ENCODE assay signal across 15 cellular contexts in the genomic region with DNA sequence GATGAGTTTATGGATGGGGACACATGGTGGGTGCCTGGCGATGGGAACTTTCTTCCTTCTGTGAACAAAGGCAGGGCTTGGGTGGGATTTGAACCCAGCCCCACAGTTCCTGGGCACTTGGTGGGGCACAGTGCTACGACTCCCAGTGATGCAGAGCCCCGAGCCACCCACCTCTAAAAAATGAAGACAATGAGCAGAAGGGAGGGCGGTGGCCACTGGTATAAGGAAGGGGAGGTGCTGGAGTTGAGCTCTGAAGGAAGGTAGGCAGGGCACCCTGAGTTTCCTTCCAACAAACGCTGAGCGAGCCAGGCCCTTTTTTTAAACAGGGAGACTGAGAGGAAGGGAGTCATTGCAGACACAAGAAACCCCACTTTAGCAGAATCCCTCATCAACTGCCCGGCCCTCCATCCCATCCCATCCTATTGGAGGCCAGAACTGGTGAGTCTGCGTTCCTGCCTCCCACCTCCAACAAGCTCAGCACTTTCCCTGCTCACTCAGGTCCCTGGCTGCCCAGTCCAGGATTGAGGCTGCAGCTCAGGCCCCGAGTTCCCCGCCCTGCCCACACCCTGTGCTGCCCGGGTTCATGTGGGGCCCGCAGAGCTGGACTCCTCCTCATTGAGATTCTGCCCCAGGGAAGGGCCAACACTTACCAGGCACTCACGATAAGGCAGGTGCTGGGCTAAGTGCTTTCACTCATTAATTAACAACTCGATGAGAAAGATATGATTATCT. TPM values are rescaled to one million over a fixed set of nuclear protein-coding genes. Genes with fewer than 3 reads are reported as not detected.
A peak's percentile ranks its signal among the peaks of the same experiment; 100 is the strongest.
DNase-seq lines count a peak whose midpoint lies in the region; ATAC-seq, FAIRE-seq and TF ChIP-seq lines count a peak whose summit lies in the region.
"Had no signal": no experiment of that assay in that cellular context is flagged by ENCODE, and none has a peak within 500 bp of the region (broad histone marks: within the 10 kb centered on the region; RNA-seq: fewer than 3 reads in every experiment).

No MANE protein-coding gene starts in this region.

- no peak overlapping the region for H3K4me2 ChIP-seq in IMR-90 (ENCODE audit: low read depth, low read length)

- H3K56ac ChIP-seq in IMR-90 (ENCODE audit: extremely low read depth, insufficient read depth, low read length) = no peak overlapping the region

- no peaks in the 10 kb centered on the region for H3K9me1 ChIP-seq in IMR-90 (ENCODE audit: insufficient read depth, low read length)

- DNase-seq in NCI-H1417 (lab: John Stamatoyannopoulos, UW) (peak in 2 of 3 experiments; percentile 58 to 83), NCI-H1417 treated with DMSO at 0.1 percent for 48 hours (lab: John Stamatoyannopoulos, UW) (no peak), IMR-90 (no peak), left colon (no peak), small intestine (peak; percentile 56), NCI-H2081 treated with DMSO at 0.1 percent for 48 hours (lab: John Stamatoyannopoulos, UW) (no peak), esophagus muscularis mucosa (ENCODE audit: extremely low spot score) (no peak)
- no peak for DNase-seq in activated T-cell treated with anti-CD3 and anti-CD28 coated beads, Interleukin-2, amount 50 U/mL, for 24 hours
- DNase-seq: CD4-positive, CD25-positive, alpha-beta regulatory T cell; DMS53; GF-D8; GM23248; H7 had no signal

- H3K4ac ChIP-seq in IMR-90 (ENCODE audit: low read depth, low read length) = no peak overlapping the region

- H3K27me3 ChIP-seq in IMR-90 (ENCODE audit: control insufficient read depth, insufficient read depth, low read length) = peaks cover 50% of the 10 kb centered on the region
- no peaks in the 10 kb centered on the region for H3K27me3 ChIP-seq in small intestine (ENCODE audit: control insufficient read depth in 2 of 2, insufficient read depth in 2 of 2, low read length in 2 of 2)
- no peaks in the 10 kb centered on the region for H3K27me3 ChIP-seq in esophagus muscularis mucosa

- no peak overlapping the region for H3K14ac ChIP-seq in IMR-90 (replicated peaks; ENCODE audit: low read depth, low read length)

- no peak for FAIRE-seq in small intestine (lab: Jason Lieb, UNC)

- no peak overlapping the region for H2BK15ac ChIP-seq in IMR-90 (ENCODE audit: low read depth, low read length)

- no peak overlapping the region for H3K4me3 Mint-ChIP-seq in activated T-cell treated with anti-CD3 and anti-CD28 coated beads, Interleukin-2, amount 50 U/mL, for 24 hours
- H3K4me3 Mint-ChIP-seq: CD4-positive, CD25-positive, alpha-beta regulatory T cell had no signal

- H3K23ac ChIP-seq in IMR-90 (ENCODE audit: low read depth, low read length) = no peak overlapping the region

- no peak overlapping the region for H2BK5ac ChIP-seq in IMR-90 (ENCODE audit: low read depth, low read length, poor library complexity, severe bottlenecking)

- H3K79me1 ChIP-seq in IMR-90 (ENCODE audit: low read depth in 1 of 2, low read length in 2 of 2) = no peaks in the 10 kb centered on the region

- H3K27ac ChIP-seq in IMR-90 (ENCODE audit: insufficient read depth, low read length) (no peak overlapping the region), small intestine (ENCODE audit: low read depth in 1 of 2, low read length in 1 of 2) (no peak overlapping the region), esophagus muscularis mucosa (replicated peaks in 1 of 4) (no peak overlapping the region)
- H3K27ac ChIP-seq: 22Rv1, GM23248 had no signal

- no peaks in the 10 kb centered on the region for H4K20me1 ChIP-seq in IMR-90 (ENCODE audit: insufficient read depth, low read length)

- H3K27ac Mint-ChIP-seq in activated T-cell treated with anti-CD3 and anti-CD28 coated beads, Interleukin-2, amount 50 U/mL, for 24 hours = no peak overlapping the region

- H3K9ac ChIP-seq in IMR-90 (ENCODE audit: low read depth, low read length) = no peak overlapping the region
- H3K9ac ChIP-seq: GM23248 had no signal

- H2BK120ac ChIP-seq in IMR-90 (ENCODE audit: low read depth, low read length) = no peak overlapping the region

- H4K91ac ChIP-seq in IMR-90 (ENCODE audit: insufficient read depth, low read depth, low read length) = no peak overlapping the region

- ATAC-seq in IMR-90 (ENCODE audit: low read depth) (no peak), left colon (peak; percentile 50)

- dilution Hi-C loops in IMR-90 (cut with HindIII; ENCODE audit: low sequenced_read_pairs, unreplicated experiment) = no loop called here

- TF ChIP-seq POLR2A in IMR-90 (IDR thresholded peaks at IDR 0.05; ENCODE audit: low read depth, low read length) (no peak), esophagus muscularis mucosa (IDR thresholded peaks at IDR 0.05; ENCODE audit: low read depth) (no peak)

- H2AK9ac ChIP-seq in IMR-90 (replicated peaks; ENCODE audit: low read depth, low read length, poor library complexity) = no peak overlapping the region

- no peaks in the 10 kb centered on the region for H3K9me3 Mint-ChIP-seq in activated T-cell treated with anti-CD3 and anti-CD28 coated beads, Interleukin-2, amount 50 U/mL, for 24 hours
- H3K9me3 Mint-ChIP-seq: CD4-positive, CD25-positive, alpha-beta regulatory T cell had no signal

- POLR2A ChIA-PET in IMR-90 (lab: Charles Lee; ENCODE audit: unreplicated experiment) = no interaction called here

- H4K8ac ChIP-seq in IMR-90 (ENCODE audit: low read depth in 2 of 2, low read length in 2 of 2) = no peak overlapping the region

- no peaks in the 10 kb centered on the region for H3K4me1 ChIP-seq in IMR-90 (ENCODE audit: control insufficient read depth, insufficient read depth, low read length)
- H3K4me1 ChIP-seq in small intestine (ENCODE audit: control insufficient read depth in 2 of 2, insufficient read depth in 1 of 2, low read depth in 1 of 2, low read length in 1 of 2) = no peaks in the 10 kb centered on the region
- H3K4me1 ChIP-seq in esophagus muscularis mucosa = peaks cover 0 to 13% (median 8%) of the 10 kb centered on the region in 4 donors

- TF ChIP-seq CTCF in IMR-90 (conservative IDR thresholded peaks at IDR 0.05; ENCODE audit: low read depth, low read length) = no peak
- no peak for TF ChIP-seq CTCF in esophagus muscularis mucosa (IDR thresholded peaks at IDR 0.05)

- no peaks in the 10 kb centered on the region for H3K36me3 ChIP-seq in IMR-90 (ENCODE audit: control insufficient read depth, insufficient read depth, low read length)
- no peaks in the 10 kb centered on the region for H3K36me3 ChIP-seq in small intestine (ENCODE audit: control insufficient read depth in 2 of 2, insufficient read depth in 2 of 2, low read length in 2 of 2)
- H3K36me3 ChIP-seq in esophagus muscularis mucosa = no peaks in the 10 kb centered on the region

- in situ Hi-C loops in IMR-90 (cut with MboI; ENCODE audit: low sequenced_read_pairs) = no loop called here

- no peak overlapping the region for H2BK20ac ChIP-seq in IMR-90 (ENCODE audit: low read depth, low read length)

- no peak overlapping the region for H2AFZ ChIP-seq in IMR-90 (replicated peaks; ENCODE audit: low read length, poor library complexity)
- H2AFZ ChIP-seq: GM23248 had no signal

- WGBS in IMR-90 (ENCODE audit: extremely low coverage in 2 of 2, insufficient read length in 1 of 2), 2 experiments = 70% methylated on average over 6 of the region's 14 CpGs; no CpG with 5 or more reads in 1 of the 2 experiments
- 36 to 71% (median 59%) methylated on average over 14 of the region's 14 CpGs for WGBS in small intestine, 3 donors
- WGBS in esophagus muscularis mucosa = 82% methylated on average over 14 of the region's 14 CpGs

- H2AK5ac ChIP-seq in IMR-90 (ENCODE audit: low read depth, low read length) = no peak overlapping the region

- H3K4me3 ChIP-seq in IMR-90 (ENCODE audit: insufficient read depth, low read depth, low read length) = no peak overlapping the region
- H3K4me3 ChIP-seq in small intestine (ENCODE audit: low read depth in 1 of 2, low read length in 2 of 2) = no peak overlapping the region
- no peak overlapping the region for H3K4me3 ChIP-seq in esophagus muscularis mucosa
- H3K4me3 ChIP-seq: GM23248 had no signal

- no peaks in the 10 kb centered on the region for H3K36me3 Mint-ChIP-seq in activated T-cell treated with anti-CD3 and anti-CD28 coated beads, Interleukin-2, amount 50 U/mL, for 24 hours (ENCODE audit: low read depth)
- H3K36me3 Mint-ChIP-seq: CD4-positive, CD25-positive, alpha-beta regulatory T cell had no signal

- H3K4me1 Mint-ChIP-seq in activated T-cell treated with anti-CD3 and anti-CD28 coated beads, Interleukin-2, amount 50 U/mL, for 24 hours (ENCODE audit: low read depth) = no peaks in the 10 kb centered on the region

- no peak for TF ChIP-seq RAD21 in IMR-90 (IDR thresholded peaks at IDR 0.05; ENCODE audit: low read length)

- H3K9me3 ChIP-seq in IMR-90 (ENCODE audit: control insufficient read depth, insufficient read depth, low read length) = no peaks in the 10 kb centered on the region
- no peaks in the 10 kb centered on the region for H3K9me3 ChIP-seq in small intestine (ENCODE audit: control insufficient read depth, low read depth)
- H3K9me3 ChIP-seq in esophagus muscularis mucosa = no peaks in the 10 kb centered on the region

- H4K5ac ChIP-seq in IMR-90 (ENCODE audit: low read depth, low read length) = no peak overlapping the region

- H3K27me3 Mint-ChIP-seq in activated T-cell treated with anti-CD3 and anti-CD28 coated beads, Interleukin-2, amount 50 U/mL, for 24 hours = no peaks in the 10 kb centered on the region

- no TSS peak for BruUV-seq in IMR-90 (replicated peaks; lab: Mats Ljungman, UMichigan)

- intact Hi-C loops in IMR-90 (cut with micrococcal nuclease) (no loop called here), left colon (cut with DNase I, micrococcal nuclease) (no loop called here), esophagus muscularis mucosa (cut with DNase I) (no loop called here)

- no peak overlapping the region for H3K18ac ChIP-seq in IMR-90 (ENCODE audit: low read depth, low read length)

- CTCF ChIA-PET in IMR-90 (lab: Yijun Ruan, JAX) = no interaction called here

- TF ChIP-seq EP300 in esophagus muscularis mucosa (IDR thresholded peaks at IDR 0.05) = no peak

TF ChIP-seq in IMR-90, 13 proteins besides CTCF, POLR2A, EP300 and RAD21:
- TF ChIP-seq MXI1 (IDR thresholded peaks at IDR 0.05; ENCODE audit: borderline replicate concordance, low read depth, low read length) = no peak
- peak; percentile 91 for TF ChIP-seq MAFK (IDR thresholded peaks at IDR 0.05; ENCODE audit: low read depth, low read length)

RNA-seq across cellular contexts. Expression of gene LINGO1, which starts 57.3 kb away (rescaled TPM):
- total RNA-seq in IMR-90 (2012; rRNA removed) (not detected in 2 replicates), left colon (1 to 10 TPM; 1.2 to 2.2 TPM), esophagus muscularis mucosa (1 to 10 TPM in 2 of 4 donors, under 1 TPM in 1, not detected in 1; 0.83 to 2.2 (median 1.0) TPM)
- polyA plus RNA-seq in IMR-90 (2012; rRNA removed) (0.05 and 0.13 TPM in 2 replicates), small intestine (1 to 10 TPM in 1 of 3 donors, not detected in 2; 4.5 TPM)
- polyA plus RNA-seq in IMR-90 (2012; cell fraction: cytosol; rRNA removed) = 0.14 TPM in 1 of 2 replicates, not detected in the other
- polyA plus RNA-seq in IMR-90 (2012; cell fraction: nucleus; rRNA removed; ENCODE audit: low replicate concordance) = 0.04 TPM in 1 of 2 replicates, not detected in the other
- total RNA-seq: CD4-positive, CD25-positive, alpha-beta regulatory T cell; GM23248 had no signal
- polyA plus RNA-seq: BJ; CD4-positive, CD25-positive, alpha-beta regulatory T cell; GM23248 had no signal

Comparison
In these comparisons a context has a peak if more than half of its experiments do, and no peak if none do; other contexts are left out.
1. DNase-seq: peak in NCI-H1417 (2 of 3) and small intestine (single experiment); none in NCI-H1417 treated with DMSO at 0.1 percent for 48 hours (single experiment), IMR-90 (single experiment), left colon (0 of 2), NCI-H2081 treated with DMSO at 0.1 percent for 48 hours (single experiment), esophagus muscularis mucosa (single experiment) and activated T-cell treated with anti-CD3 and anti-CD28 coated beads, Interleukin-2, amount 50 U/mL, for 24 hours (single experiment).